Comparison of ENCODE assay signal across 8 cellular contexts in genomic region chr12:100900808-100901207, GRCh38.
"Had no signal": no experiment of that assay in that cellular context is flagged by ENCODE, and none has a peak within 500 bp of the region (broad histone marks: within the 10 kb centered on the region; RNA-seq: fewer than 3 reads in every experiment).

No MANE protein-coding gene starts in this region.

- DNase-seq: GDM1, GF-D8 had no signal

- FAIRE-seq: G401.6, GM12878, GM12891, GM12892, GM18507, GM19239 had no signal

- H3K4me3 ChIP-seq: GM12878 had no signal

- ATAC-seq: GM12878 had no signal
